In genomic region chr20:33653218-33653899, GRCh38 we compare ENCODE assay signal across 1 cellular context.
TF ChIP-seq lines count a peak whose summit lies in the region.

No MANE protein-coding gene starts in this region.

TF ChIP-seq in HepG2, 621 proteins besides CTCF, POLR2A, EP300 and RAD21 (continued from another document and continues in another):
- TF ChIP-seq PAXIP1 (CRISPR knock-in tag; conservative IDR thresholded peaks at IDR 0.05) = 0 out of 2 replicates have a peak, but pooled peaks have one; percentile 17
- TF ChIP-seq CBX5 (CRISPR knock-in tag; IDR thresholded peaks at IDR 0.05; ENCODE audit: borderline replicate concordance) = peak; percentile 25; the same call in 1 of the 2 replicates
- no peak for TF ChIP-seq PHF21A (CRISPR knock-in tag; IDR thresholded peaks at IDR 0.05)
- peak; percentile 33; the same call in 1 of the 2 replicates for TF ChIP-seq HBP1 (CRISPR knock-in tag; IDR thresholded peaks at IDR 0.05; ENCODE audit: low read depth)
- peak; percentile 37; the same call in 1 of the 2 replicates for TF ChIP-seq ZNF232 (CRISPR knock-in tag; IDR thresholded peaks at IDR 0.05; ENCODE audit: borderline replicate concordance)
- peak; percentile 55; the same call in 1 of the 2 replicates for TF ChIP-seq IRF9 (CRISPR knock-in tag; IDR thresholded peaks at IDR 0.05; ENCODE audit: borderline replicate concordance)
- TF ChIP-seq, protein P1, sequence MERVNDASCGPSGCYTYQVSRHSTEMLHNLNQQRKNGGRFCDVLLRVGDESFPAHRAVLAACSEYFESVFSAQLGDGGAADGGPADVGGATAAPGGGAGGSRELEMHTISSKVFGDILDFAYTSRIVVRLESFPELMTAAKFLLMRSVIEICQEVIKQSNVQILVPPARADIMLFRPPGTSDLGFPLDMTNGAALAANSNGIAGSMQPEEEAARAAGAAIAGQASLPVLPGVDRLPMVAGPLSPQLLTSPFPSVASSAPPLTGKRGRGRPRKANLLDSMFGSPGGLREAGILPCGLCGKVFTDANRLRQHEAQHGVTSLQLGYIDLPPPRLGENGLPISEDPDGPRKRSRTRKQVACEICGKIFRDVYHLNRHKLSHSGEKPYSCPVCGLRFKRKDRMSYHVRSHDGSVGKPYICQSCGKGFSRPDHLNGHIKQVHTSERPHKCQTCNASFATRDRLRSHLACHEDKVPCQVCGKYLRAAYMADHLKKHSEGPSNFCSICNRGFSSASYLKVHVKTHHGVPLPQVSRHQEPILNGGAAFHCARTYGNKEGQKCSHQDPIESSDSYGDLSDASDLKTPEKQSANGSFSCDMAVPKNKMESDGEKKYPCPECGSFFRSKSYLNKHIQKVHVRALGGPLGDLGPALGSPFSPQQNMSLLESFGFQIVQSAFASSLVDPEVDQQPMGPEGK (CRISPR knock-in tag; IDR thresholded peaks at IDR 0.05) = peak; percentile 48; the same call in 1 of the 2 replicates
- TF ChIP-seq, protein P2, sequence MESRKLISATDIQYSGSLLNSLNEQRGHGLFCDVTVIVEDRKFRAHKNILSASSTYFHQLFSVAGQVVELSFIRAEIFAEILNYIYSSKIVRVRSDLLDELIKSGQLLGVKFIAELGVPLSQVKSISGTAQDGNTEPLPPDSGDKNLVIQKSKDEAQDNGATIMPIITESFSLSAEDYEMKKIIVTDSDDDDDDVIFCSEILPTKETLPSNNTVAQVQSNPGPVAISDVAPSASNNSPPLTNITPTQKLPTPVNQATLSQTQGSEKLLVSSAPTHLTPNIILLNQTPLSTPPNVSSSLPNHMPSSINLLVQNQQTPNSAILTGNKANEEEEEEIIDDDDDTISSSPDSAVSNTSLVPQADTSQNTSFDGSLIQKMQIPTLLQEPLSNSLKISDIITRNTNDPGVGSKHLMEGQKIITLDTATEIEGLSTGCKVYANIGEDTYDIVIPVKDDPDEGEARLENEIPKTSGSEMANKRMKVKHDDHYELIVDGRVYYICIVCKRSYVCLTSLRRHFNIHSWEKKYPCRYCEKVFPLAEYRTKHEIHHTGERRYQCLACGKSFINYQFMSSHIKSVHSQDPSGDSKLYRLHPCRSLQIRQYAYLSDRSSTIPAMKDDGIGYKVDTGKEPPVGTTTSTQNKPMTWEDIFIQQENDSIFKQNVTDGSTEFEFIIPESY (CRISPR knock-in tag; IDR thresholded peaks at IDR 0.05) = 0 out of 2 replicates have a peak, but pooled peaks have one; percentile 64
- 0 out of 2 replicates have a peak, but pooled peaks have one; percentile 70 for TF ChIP-seq ZNF724P (CRISPR knock-in tag; IDR thresholded peaks at IDR 0.05; ENCODE audit: borderline replicate concordance)
- TF ChIP-seq THAP7 (CRISPR knock-in tag; IDR thresholded peaks at IDR 0.05) = peak; percentile 80; the same call in 1 of the 2 replicates
- TF ChIP-seq AFF4 (CRISPR knock-in tag; IDR thresholded peaks at IDR 0.05) = peak; percentile 75; the same call in 1 of the 2 replicates
- TF ChIP-seq ZNF552 (CRISPR knock-in tag; IDR thresholded peaks at IDR 0.05; ENCODE audit: borderline replicate concordance) = no peak
- TF ChIP-seq MTF2 (CRISPR knock-in tag; IDR thresholded peaks at IDR 0.05; ENCODE audit: borderline replicate concordance) = no peak
- TF ChIP-seq TEAD3 (CRISPR knock-in tag; optimal IDR thresholded peaks at IDR 0.05; ENCODE audit: borderline replicate concordance) = peak; percentile 69
- TF ChIP-seq IKZF1 (IDR thresholded peaks at IDR 0.05) = no peak
- peak; percentile 42; the same call in 1 of the 2 replicates for TF ChIP-seq CREBL2 (CRISPR knock-in tag; IDR thresholded peaks at IDR 0.05; ENCODE audit: borderline replicate concordance)
- TF ChIP-seq PAF1 (CRISPR knock-in tag; IDR thresholded peaks at IDR 0.05) = peak; percentile 91; the same call in 1 of the 2 replicates
- 0 out of 2 replicates have a peak, but pooled peaks have one; percentile 29 for TF ChIP-seq ZNF230 (CRISPR knock-in tag; IDR thresholded peaks at IDR 0.05)
- TF ChIP-seq IKZF4 (CRISPR knock-in tag; IDR thresholded peaks at IDR 0.05; ENCODE audit: borderline replicate concordance, low read depth, not compliant biosample characterization) = peak; percentile 22
- TF ChIP-seq KLF13 (CRISPR knock-in tag; IDR thresholded peaks at IDR 0.05) = no peak
- no peak for TF ChIP-seq EHMT2 (IDR thresholded peaks at IDR 0.05; ENCODE audit: borderline replicate concordance, low read depth, low read length)
- TF ChIP-seq ZNF496 (CRISPR knock-in tag; IDR thresholded peaks at IDR 0.05; ENCODE audit: insufficient replicate concordance) = no peak
- 0 out of 2 replicates have a peak, but pooled peaks have one; percentile 25 for TF ChIP-seq ZFYVE20 (CRISPR knock-in tag; IDR thresholded peaks at IDR 0.05; ENCODE audit: borderline replicate concordance, low read depth)
- TF ChIP-seq NR2F1 (CRISPR knock-in tag; IDR thresholded peaks at IDR 0.05) = no peak
- TF ChIP-seq CBFB (CRISPR knock-in tag; IDR thresholded peaks at IDR 0.05) = peak; percentile 29; the same call in 1 of the 2 replicates
- peak; percentile 41; the same call in 1 of the 2 replicates for TF ChIP-seq ATF2 (CRISPR knock-in tag; IDR thresholded peaks at IDR 0.05)
- peak; percentile 33; the same call in 1 of the 2 replicates for TF ChIP-seq ZNF362 (CRISPR knock-in tag; IDR thresholded peaks at IDR 0.05; ENCODE audit: borderline replicate concordance)
- TF ChIP-seq ZSCAN31 (CRISPR knock-in tag; IDR thresholded peaks at IDR 0.05; ENCODE audit: low read depth) = peak; percentile 52; the same call in 1 of the 2 replicates
- 0 out of 2 replicates have a peak, but pooled peaks have one; percentile 17 for TF ChIP-seq KAT8 (CRISPR knock-in tag; IDR thresholded peaks at IDR 0.05)
- no peak for TF ChIP-seq SNRNP70 (IDR thresholded peaks at IDR 0.05; ENCODE audit: low read depth, low read length)
- peak; percentile 80 for TF ChIP-seq ZNF124 (CRISPR knock-in tag; IDR thresholded peaks at IDR 0.05)
- TF ChIP-seq ZNF260 (CRISPR knock-in tag; IDR thresholded peaks at IDR 0.05; ENCODE audit: borderline replicate concordance, low read depth) = no peak
- TF ChIP-seq, protein P3, sequence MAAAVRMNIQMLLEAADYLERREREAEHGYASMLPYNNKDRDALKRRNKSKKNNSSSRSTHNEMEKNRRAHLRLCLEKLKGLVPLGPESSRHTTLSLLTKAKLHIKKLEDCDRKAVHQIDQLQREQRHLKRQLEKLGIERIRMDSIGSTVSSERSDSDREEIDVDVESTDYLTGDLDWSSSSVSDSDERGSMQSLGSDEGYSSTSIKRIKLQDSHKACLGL (CRISPR knock-in tag; IDR thresholded peaks at IDR 0.05) = 0 out of 2 replicates have a peak, but pooled peaks have one; percentile 24
- TF ChIP-seq ZC3H13 (CRISPR knock-in tag; IDR thresholded peaks at IDR 0.05) = peak; percentile 25; the same call in 1 of the 2 replicates
- TF ChIP-seq SIX1 (CRISPR knock-in tag; IDR thresholded peaks at IDR 0.05; ENCODE audit: borderline replicate concordance) = peak; percentile 69; the same call in 1 of the 2 replicates
- TF ChIP-seq ARID2 (CRISPR knock-in tag; IDR thresholded peaks at IDR 0.05; ENCODE audit: borderline replicate concordance) = peak; percentile 86; the same call in 1 of the 2 replicates
- no peak for TF ChIP-seq ZNF766 (CRISPR knock-in tag; IDR thresholded peaks at IDR 0.05; ENCODE audit: borderline replicate concordance)
- no peak for TF ChIP-seq ZNF44 (CRISPR knock-in tag; IDR thresholded peaks at IDR 0.05)
- TF ChIP-seq REPIN1 (CRISPR knock-in tag; IDR thresholded peaks at IDR 0.05; ENCODE audit: borderline replicate concordance, low read depth) = peak; percentile 74; the same call in 1 of the 2 replicates
- TF ChIP-seq HOXA3 (CRISPR knock-in tag; IDR thresholded peaks at IDR 0.05) = peak; percentile 43; the same call in 1 of the 2 replicates
- no peak for TF ChIP-seq ATF7 (IDR thresholded peaks at IDR 0.05)
- TF ChIP-seq ATF7 (CRISPR knock-in tag; IDR thresholded peaks at IDR 0.05) = no peak
- TF ChIP-seq ZNF33B (CRISPR knock-in tag; IDR thresholded peaks at IDR 0.05) = no peak
